1 cellular context compared by ENCODE assay signal in genomic region chr19:50275577-50276368, GRCh38.
TF ChIP-seq lines count a peak whose summit lies in the region.

No MANE protein-coding gene starts in this region.

TF ChIP-seq in HepG2, 621 proteins besides CTCF, POLR2A, EP300 and RAD21 (continued from another document and continues in another):
- TF ChIP-seq GLMP (CRISPR knock-in tag; IDR thresholded peaks at IDR 0.05; ENCODE audit: borderline replicate concordance) (no peak), ZNF230 (CRISPR knock-in tag; IDR thresholded peaks at IDR 0.05) (0 out of 2 replicates have a peak, but pooled peaks have one; percentile 15), PCBP2 (optimal IDR thresholded peaks at IDR 0.05; ENCODE audit: low read depth, low read length, poor library complexity, severe bottlenecking) (no peak), ZFAT (CRISPR knock-in tag; conservative IDR thresholded peaks at IDR 0.05) (no peak), BCLAF1 (IDR thresholded peaks at IDR 0.05) (no peak), ZNF724P (CRISPR knock-in tag; IDR thresholded peaks at IDR 0.05; ENCODE audit: borderline replicate concordance) (no peak), ZNF768 (CRISPR knock-in tag; IDR thresholded peaks at IDR 0.05) (peak; percentile 62; the same call in 1 of the 2 replicates), SKI (IDR thresholded peaks at IDR 0.05; ENCODE audit: partially characterized antibody) (peak; percentile 60), FOXJ3 (CRISPR knock-in tag; IDR thresholded peaks at IDR 0.05; ENCODE audit: borderline replicate concordance) (peak; percentile 43; the same call in 1 of the 2 replicates), ZNF430 (CRISPR knock-in tag; IDR thresholded peaks at IDR 0.05) (no peak), ZNF292 (CRISPR knock-in tag; IDR thresholded peaks at IDR 0.05; ENCODE audit: borderline replicate concordance, low read depth) (peak; percentile 94), ZC3H4 (CRISPR knock-in tag; IDR thresholded peaks at IDR 0.05; ENCODE audit: borderline replicate concordance) (no peak), MEIS1 (CRISPR knock-in tag; IDR thresholded peaks at IDR 0.05; ENCODE audit: borderline replicate concordance) (no peak), ZFP36L1 (CRISPR knock-in tag; IDR thresholded peaks at IDR 0.05) (no peak), RARA (CRISPR knock-in tag; IDR thresholded peaks at IDR 0.05) (peak; percentile 91), GMEB2 (CRISPR knock-in tag; IDR thresholded peaks at IDR 0.05; ENCODE audit: low read depth) (no peak), HMG20A (CRISPR knock-in tag; IDR thresholded peaks at IDR 0.05; ENCODE audit: borderline replicate concordance) (peak; percentile 44; the same call in 1 of the 2 replicates), REPIN1 (CRISPR knock-in tag; IDR thresholded peaks at IDR 0.05; ENCODE audit: borderline replicate concordance, low read depth) (no peak), ZNF232 (CRISPR knock-in tag; IDR thresholded peaks at IDR 0.05; ENCODE audit: borderline replicate concordance) (peak; percentile 58; the same call in 1 of the 2 replicates), RBM39 (IDR thresholded peaks at IDR 0.05; ENCODE audit: low read depth, low read length, poor library complexity, severe bottlenecking) (peak; percentile 26), ZNF256 (CRISPR knock-in tag; conservative IDR thresholded peaks at IDR 0.05) (no peak), RNF2 (conservative IDR thresholded peaks at IDR 0.05; ENCODE audit: low read depth) (no peak), ZNF678 (CRISPR knock-in tag; IDR thresholded peaks at IDR 0.05) (no peak), ZNF431 (CRISPR knock-in tag; IDR thresholded peaks at IDR 0.05; ENCODE audit: borderline replicate concordance, low read depth) (no peak), SRF (IDR thresholded peaks at IDR 0.05; ENCODE audit: low read depth, low read length) (no peak), CENPBD1 (CRISPR knock-in tag; IDR thresholded peaks at IDR 0.05; ENCODE audit: borderline replicate concordance, low read depth) (no peak), ZNF772 (CRISPR knock-in tag; IDR thresholded peaks at IDR 0.05) (0 out of 2 replicates have a peak, but pooled peaks have one; percentile 20), SNRNP70 (IDR thresholded peaks at IDR 0.05; ENCODE audit: low read depth, low read length) (no peak), HNRNPK (IDR thresholded peaks at IDR 0.05; ENCODE audit: low read depth, low read length, poor library complexity, severe bottlenecking) (no peak), ZUFSP (CRISPR knock-in tag; IDR thresholded peaks at IDR 0.05; ENCODE audit: borderline replicate concordance) (no peak), ZNF589 (CRISPR knock-in tag; conservative IDR thresholded peaks at IDR 0.05) (no peak), GPBP1L1 (CRISPR knock-in tag; IDR thresholded peaks at IDR 0.05) (no peak), ZFP62 (CRISPR knock-in tag; IDR thresholded peaks at IDR 0.05) (no peak), ZSCAN12 (CRISPR knock-in tag; IDR thresholded peaks at IDR 0.05) (0 out of 2 replicates have a peak, but pooled peaks have one; percentile 41), ZNF20 (CRISPR knock-in tag; IDR thresholded peaks at IDR 0.05) (no peak), NFE2L1 (CRISPR knock-in tag; IDR thresholded peaks at IDR 0.05; ENCODE audit: borderline replicate concordance) (no peak), ZNF552 (CRISPR knock-in tag; IDR thresholded peaks at IDR 0.05; ENCODE audit: borderline replicate concordance) (no peak), ZKSCAN5 (CRISPR knock-in tag; IDR thresholded peaks at IDR 0.05) (no peak), ZNF792 (CRISPR knock-in tag; IDR thresholded peaks at IDR 0.05) (peak; percentile 89; the same call in 1 of the 2 replicates), AKNA (CRISPR knock-in tag; IDR thresholded peaks at IDR 0.05; ENCODE audit: borderline replicate concordance) (0 out of 2 replicates have a peak, but pooled peaks have one; percentile 35), ZNF776 (CRISPR knock-in tag; IDR thresholded peaks at IDR 0.05) (no peak), ZNF383 (CRISPR knock-in tag; IDR thresholded peaks at IDR 0.05; ENCODE audit: borderline replicate concordance) (no peak), ZNF558 (CRISPR knock-in tag; IDR thresholded peaks at IDR 0.05; ENCODE audit: borderline replicate concordance) (0 out of 2 replicates have a peak, but pooled peaks have one; percentile 42), ZHX1 (CRISPR knock-in tag; IDR thresholded peaks at IDR 0.05; ENCODE audit: low read depth) (no peak), ZNF670 (CRISPR knock-in tag; IDR thresholded peaks at IDR 0.05; ENCODE audit: borderline replicate concordance) (no peak), NFIC (IDR thresholded peaks at IDR 0.05; ENCODE audit: low read length) (no peak), XRCC5 (optimal IDR thresholded peaks at IDR 0.05; ENCODE audit: low read length) (no peak), RBM22 (optimal IDR thresholded peaks at IDR 0.05; ENCODE audit: low read length) (no peak), HNRNPUL1 (IDR thresholded peaks at IDR 0.05; ENCODE audit: low read depth, low read length) (no peak), DR1 (CRISPR knock-in tag; IDR thresholded peaks at IDR 0.05) (no peak)
